10 cellular contexts compared by ENCODE assay signal in genomic region chr5:111997308-111998159, GRCh38.
A peak's percentile ranks its signal among the peaks of the same experiment; 100 is the strongest.
DNase-seq lines count a peak whose midpoint lies in the region; ATAC-seq and TF ChIP-seq lines count a peak whose summit lies in the region.
"Had no signal": no experiment of that assay in that cellular context is flagged by ENCODE, and none has a peak within 500 bp of the region (broad histone marks: within the 10 kb centered on the region; RNA-seq: fewer than 3 reads in every experiment).

No MANE protein-coding gene starts in this region.

- no peaks in the 10 kb centered on the region for H3K36me3 Mint-ChIP-seq in T-helper 2 cell treated with Interferon-gamma antibody and Interleukin-4, amounts not matched to agents 5 μg/mL and 100 μg/mL, for 36 hours (ENCODE audit: low read depth)
- H3K36me3 Mint-ChIP-seq: stimulated activated memory B cell treated with anti-CD40 and anti-IgM and Interleukin-4, amounts not matched to agents 10 μg/mL and 1 μg/mL and 100 μg/mL, for 72 hours had no signal

- CTCF ChIA-PET in HCT116 (lab: Charles Lee): no interaction called here

- peak; percentile 13 for DNase-seq in HCT116 (ENCODE audit: low read depth, low spot score)
- peak; percentile 99 for DNase-seq in RPMI7951 (ENCODE audit: low read depth)
- DNase-seq in fibroblast of gingiva (ENCODE audit: low read depth): peak; percentile 97
- no peak for DNase-seq in GM10266 (ENCODE audit: extremely low spot score)
- DNase-seq in effector memory CD4-positive, alpha-beta T cell: no peak
- no peak for DNase-seq in T-helper 2 cell treated with Interferon-gamma antibody and Interleukin-4, amounts not matched to agents 5 μg/mL and 100 μg/mL, for 36 hours (ENCODE audit: low spot score)
- DNase-seq: activated CD4-positive, alpha-beta T cell treated with anti-CD3 and anti-CD28 coated beads, Interleukin-2, amount 10 ng/mL, durations not matched to agents 24 days and 14 days had no signal

- no peaks in the 10 kb centered on the region for H3K79me2 ChIP-seq in HCT116 (ENCODE audit: insufficient read depth, low read length)

- no peak overlapping the region for H3K27ac ChIP-seq in HCT116 (ENCODE audit: low read depth, low read length)
- no peak overlapping the region for H3K27ac ChIP-seq in effector memory CD4-positive, alpha-beta T cell (ENCODE audit: insufficient read depth, low read length, poor library complexity, severe bottlenecking)
- H3K27ac ChIP-seq: right atrium auricular region had no signal

- POLR2A ChIA-PET in HCT116 (lab: Charles Lee): no interaction called here

- H3K4me2 ChIP-seq in HCT116 (ENCODE audit: low read length): no peak overlapping the region
- peak overlapping the region; percentile 35 for H3K4me2 ChIP-seq in skeletal muscle satellite cell (ENCODE audit: low read length)

- H3K4me3 Mint-ChIP-seq in T-helper 2 cell treated with Interferon-gamma antibody and Interleukin-4, amounts not matched to agents 5 μg/mL and 100 μg/mL, for 36 hours: no peak overlapping the region
- H3K4me3 Mint-ChIP-seq: activated CD4-positive, alpha-beta T cell treated with anti-CD3 and anti-CD28 coated beads, Interleukin-2, amount 10 ng/mL, durations not matched to agents 24 days and 14 days; stimulated activated memory B cell treated with anti-CD40 and anti-IgM and Interleukin-4, amounts not matched to agents 10 μg/mL and 1 μg/mL and 100 μg/mL, for 72 hours had no signal

- H3K9me2 ChIP-seq in HCT116 (ENCODE audit: insufficient read depth): no peaks in the 10 kb centered on the region

- H3K4me1 ChIP-seq in HCT116 (ENCODE audit: control insufficient read depth in 1 of 2, insufficient read depth in 2 of 2, low read length in 2 of 2) (no peaks in the 10 kb centered on the region), skeletal muscle satellite cell (ENCODE audit: control insufficient read depth, insufficient read depth, low read length) (peaks cover 52% of the 10 kb centered on the region)
- no peaks in the 10 kb centered on the region for H3K4me1 ChIP-seq in effector memory CD4-positive, alpha-beta T cell (ENCODE audit: control insufficient read depth, insufficient read depth, low read length, poor library complexity, severe bottlenecking)
- H3K4me1 ChIP-seq: right atrium auricular region had no signal

- peak; percentile 46; the same call in 1 of the 2 replicates for ATAC-seq in HCT116
- ATAC-seq: stimulated activated memory B cell treated with anti-CD40 and anti-IgM and Interleukin-4, amounts not matched to agents 10 μg/mL and 1 μg/mL and 100 μg/mL, for 72 hours had no signal

- no TSS peak for BruUV-seq in HCT116 (replicated peaks; lab: Mats Ljungman, UMichigan)

- RAD21 ChIA-PET in HCT116 (lab: Charles Lee; ENCODE audit: low non-redundant PET in 1 of 2, low total read pairs in 2 of 2, uncharacterized antibody in 2 of 2, unreplicated experiment in 2 of 2): no interaction called here

- H3K27me3 Mint-ChIP-seq in T-helper 2 cell treated with Interferon-gamma antibody and Interleukin-4, amounts not matched to agents 5 μg/mL and 100 μg/mL, for 36 hours (ENCODE audit: low read depth): no peaks in the 10 kb centered on the region
- H3K27me3 Mint-ChIP-seq: activated CD4-positive, alpha-beta T cell treated with anti-CD3 and anti-CD28 coated beads, Interleukin-2, amount 10 ng/mL, durations not matched to agents 24 days and 14 days; stimulated activated memory B cell treated with anti-CD40 and anti-IgM and Interleukin-4, amounts not matched to agents 10 μg/mL and 1 μg/mL and 100 μg/mL, for 72 hours had no signal

- TF ChIP-seq CTCF in HCT116 (IDR thresholded peaks at IDR 0.05 in 2 of 3, conservative IDR thresholded peaks at IDR 0.05 in 1 of 3; ENCODE audit: borderline replicate concordance in 1 of 3, insufficient read depth in 1 of 3, low read depth in 2 of 3, low read length in 2 of 3) (no peak), GM10266 (IDR thresholded peaks at IDR 0.05; ENCODE audit: control insufficient read depth, insufficient read depth, low read depth, missing control alignments) (no peak)

- no peaks in the 10 kb centered on the region for H3K9me3 Mint-ChIP-seq in T-helper 2 cell treated with Interferon-gamma antibody and Interleukin-4, amounts not matched to agents 5 μg/mL and 100 μg/mL, for 36 hours
- H3K9me3 Mint-ChIP-seq: activated CD4-positive, alpha-beta T cell treated with anti-CD3 and anti-CD28 coated beads, Interleukin-2, amount 10 ng/mL, durations not matched to agents 24 days and 14 days; stimulated activated memory B cell treated with anti-CD40 and anti-IgM and Interleukin-4, amounts not matched to agents 10 μg/mL and 1 μg/mL and 100 μg/mL, for 72 hours had no signal

- H3K4me3 ChIP-seq in HCT116 (replicated peaks in 1 of 2; ENCODE audit: low read depth in 1 of 2, low read length in 2 of 2) (no peak overlapping the region), skeletal muscle satellite cell (ENCODE audit: low read length) (no peak overlapping the region)
- H3K4me3 ChIP-seq in effector memory CD4-positive, alpha-beta T cell (ENCODE audit: insufficient read depth, low read depth, low read length, poor library complexity, severe bottlenecking): no peak overlapping the region
- H3K4me3 ChIP-seq: right atrium auricular region had no signal

- H3K9me3 ChIP-seq in HCT116 (ENCODE audit: control insufficient read depth in 1 of 2, insufficient read depth in 1 of 2, low read depth in 1 of 2, low read length in 2 of 2): no peaks in the 10 kb centered on the region
- H3K9me3 ChIP-seq in skeletal muscle satellite cell (replicated peaks; ENCODE audit: low read length): no peaks in the 10 kb centered on the region
- H3K9me3 ChIP-seq in effector memory CD4-positive, alpha-beta T cell (ENCODE audit: control insufficient read depth, low read length): no peaks in the 10 kb centered on the region
- H3K9me3 ChIP-seq: right atrium auricular region had no signal

- H3K4me1 Mint-ChIP-seq in T-helper 2 cell treated with Interferon-gamma antibody and Interleukin-4, amounts not matched to agents 5 μg/mL and 100 μg/mL, for 36 hours (ENCODE audit: low read depth): no peaks in the 10 kb centered on the region
- H3K4me1 Mint-ChIP-seq: activated CD4-positive, alpha-beta T cell treated with anti-CD3 and anti-CD28 coated beads, Interleukin-2, amount 10 ng/mL, durations not matched to agents 24 days and 14 days; stimulated activated memory B cell treated with anti-CD40 and anti-IgM and Interleukin-4, amounts not matched to agents 10 μg/mL and 1 μg/mL and 100 μg/mL, for 72 hours had no signal

- H3K27me3 ChIP-seq in HCT116 (ENCODE audit: insufficient read depth, low read length) (0 out of 2 replicates have a peak, but pooled peaks cover 8% of the 10 kb centered on the region), skeletal muscle satellite cell (ENCODE audit: control insufficient read depth, insufficient read depth, low read length) (no peaks in the 10 kb centered on the region)
- H3K27me3 ChIP-seq in effector memory CD4-positive, alpha-beta T cell (replicated peaks; ENCODE audit: control insufficient read depth, insufficient read depth, low read length, poor library complexity, severe bottlenecking): no peaks in the 10 kb centered on the region
- H3K27me3 ChIP-seq: right atrium auricular region had no signal

- H3K36me3 ChIP-seq in HCT116 (ENCODE audit: control insufficient read depth in 1 of 2, insufficient read depth in 2 of 2, low read length in 2 of 2) (no peaks in the 10 kb centered on the region), skeletal muscle satellite cell (ENCODE audit: insufficient read depth, low read length) (no peaks in the 10 kb centered on the region)
- H3K36me3 ChIP-seq in effector memory CD4-positive, alpha-beta T cell (ENCODE audit: control insufficient read depth, insufficient read depth, low read length): no peaks in the 10 kb centered on the region
- H3K36me3 ChIP-seq: right atrium auricular region had no signal

- intact Hi-C loops in HCT116 (cut with micrococcal nuclease): no loop called here

- no peak for TF ChIP-seq RAD21 in HCT116 (IDR thresholded peaks at IDR 0.05; ENCODE audit: low read depth)

- H2AFZ ChIP-seq in HCT116 (ENCODE audit: low read depth, low read length, poor library complexity, severe bottlenecking): no peak overlapping the region

- H3K9ac ChIP-seq in HCT116 (ENCODE audit: low read length) (no peak overlapping the region), skeletal muscle satellite cell (ENCODE audit: low read depth, low read length) (peak overlapping the region; percentile 67)

- TF ChIP-seq POLR2A in HCT116 (IDR thresholded peaks at IDR 0.05; ENCODE audit: borderline replicate concordance, extremely low read depth, insufficient read depth, insufficient read length): no peak

- H3K27ac Mint-ChIP-seq in T-helper 2 cell treated with Interferon-gamma antibody and Interleukin-4, amounts not matched to agents 5 μg/mL and 100 μg/mL, for 36 hours: no peak overlapping the region
- H3K27ac Mint-ChIP-seq: activated CD4-positive, alpha-beta T cell treated with anti-CD3 and anti-CD28 coated beads, Interleukin-2, amount 10 ng/mL, durations not matched to agents 24 days and 14 days; stimulated activated memory B cell treated with anti-CD40 and anti-IgM and Interleukin-4, amounts not matched to agents 10 μg/mL and 1 μg/mL and 100 μg/mL, for 72 hours had no signal

- no peaks in the 10 kb centered on the region for H4K20me1 ChIP-seq in HCT116 (ENCODE audit: insufficient read depth)

TF ChIP-seq in HCT116, 20 proteins besides CTCF, POLR2A, EP300 and RAD21 (continues in another document):
- TF ChIP-seq JUND (IDR thresholded peaks at IDR 0.05) (no peak; the same call in 1 of the 2 replicates), SP1 (IDR thresholded peaks at IDR 0.05; ENCODE audit: low read depth) (no peak), POLR2AphosphoS5 (IDR thresholded peaks at IDR 0.05; ENCODE audit: low read depth, low read length) (no peak), CBX3 (IDR thresholded peaks at IDR 0.05; ENCODE audit: low read depth) (no peak)
- TF ChIP-seq, protein P1, sequence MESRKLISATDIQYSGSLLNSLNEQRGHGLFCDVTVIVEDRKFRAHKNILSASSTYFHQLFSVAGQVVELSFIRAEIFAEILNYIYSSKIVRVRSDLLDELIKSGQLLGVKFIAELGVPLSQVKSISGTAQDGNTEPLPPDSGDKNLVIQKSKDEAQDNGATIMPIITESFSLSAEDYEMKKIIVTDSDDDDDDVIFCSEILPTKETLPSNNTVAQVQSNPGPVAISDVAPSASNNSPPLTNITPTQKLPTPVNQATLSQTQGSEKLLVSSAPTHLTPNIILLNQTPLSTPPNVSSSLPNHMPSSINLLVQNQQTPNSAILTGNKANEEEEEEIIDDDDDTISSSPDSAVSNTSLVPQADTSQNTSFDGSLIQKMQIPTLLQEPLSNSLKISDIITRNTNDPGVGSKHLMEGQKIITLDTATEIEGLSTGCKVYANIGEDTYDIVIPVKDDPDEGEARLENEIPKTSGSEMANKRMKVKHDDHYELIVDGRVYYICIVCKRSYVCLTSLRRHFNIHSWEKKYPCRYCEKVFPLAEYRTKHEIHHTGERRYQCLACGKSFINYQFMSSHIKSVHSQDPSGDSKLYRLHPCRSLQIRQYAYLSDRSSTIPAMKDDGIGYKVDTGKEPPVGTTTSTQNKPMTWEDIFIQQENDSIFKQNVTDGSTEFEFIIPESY (IDR thresholded peaks at IDR 0.05; ENCODE audit: extremely low read depth, insufficient replicate concordance, low read length): no peak

Comparison
In these comparisons a context has a peak if more than half of its experiments do, and no peak if none do; other contexts are left out.
1. DNase-seq: peak in HCT116 (single experiment), RPMI7951 (single experiment) and fibroblast of gingiva (single experiment); none in GM10266 (single experiment), effector memory CD4-positive, alpha-beta T cell (0 of 3) and T-helper 2 cell treated with Interferon-gamma antibody and Interleukin-4, amounts not matched to agents 5 μg/mL and 100 μg/mL, for 36 hours (single experiment).